ENCODE assay signal across 13 cellular contexts in the genomic region with DNA sequence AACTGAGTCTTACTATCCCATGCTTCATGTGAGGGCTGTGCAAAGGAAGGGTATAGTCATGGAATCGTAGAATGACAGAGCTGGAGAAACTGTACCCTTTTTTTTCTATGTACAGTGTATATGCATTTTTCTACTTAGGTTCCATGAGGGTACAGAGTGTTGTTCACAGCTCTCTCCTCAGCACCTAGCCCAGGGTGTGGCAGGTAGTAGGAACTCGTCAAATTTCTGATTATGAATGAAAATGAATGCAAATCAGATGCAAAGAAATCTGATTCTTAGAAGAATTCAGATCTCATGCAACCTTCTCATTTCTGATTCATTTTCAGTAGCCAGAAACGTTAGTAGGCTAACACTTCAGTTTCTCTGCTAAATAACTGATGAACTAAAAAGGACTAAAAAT. TPM values are rescaled to one million over a fixed set of nuclear protein-coding genes. Genes with fewer than 3 reads are reported as not detected.
DNase-seq lines count a peak whose midpoint lies in the region; ATAC-seq, FAIRE-seq and TF ChIP-seq lines count a peak whose summit lies in the region.
"Had no signal": no experiment of that assay in that cellular context is flagged by ENCODE, and none has a peak within 500 bp of the region (broad histone marks: within the 10 kb centered on the region; RNA-seq: fewer than 3 reads in every experiment).

No MANE protein-coding gene starts in this region.

- H3K27ac ChIP-seq in left ventricle myocardium inferior (replicated peaks), result peak overlapping the region; percentile 81
- no peak overlapping the region for H3K27ac ChIP-seq in mesodermal cell (ENCODE audit: low read depth, low read length, severe bottlenecking)
- H3K27ac ChIP-seq: ovary had no signal

- peak overlapping the region; percentile 72 for H3K4me3 Mint-ChIP-seq in WTC11

- FAIRE-seq in GM19239 (lab: Jason Lieb, UNC), result no peak
- FAIRE-seq: colon, kidney had no signal

- H3K36me3 Mint-ChIP-seq in WTC11, result no peaks in the 10 kb centered on the region

- no peaks in the 10 kb centered on the region for H3K27me3 ChIP-seq in left ventricle myocardium inferior (ENCODE audit: low read depth)
- H3K27me3 ChIP-seq: ovary had no signal

- H3K4me1 Mint-ChIP-seq in WTC11, result peaks cover 4% of the 10 kb centered on the region

- TF ChIP-seq CTCF in left ventricle myocardium inferior (IDR thresholded peaks at IDR 0.05; ENCODE audit: borderline replicate concordance), result no peak
- TF ChIP-seq CTCF in WTC11 (IDR thresholded peaks at IDR 0.05), result no peak

- H3K4me1 ChIP-seq in left ventricle myocardium inferior, result peaks cover 19% of the 10 kb centered on the region
- peaks cover 5% of the 10 kb centered on the region for H3K4me1 ChIP-seq in mesodermal cell (ENCODE audit: control insufficient read depth, insufficient read depth, low read length, poor library complexity, severe bottlenecking)

- intact Hi-C loops in left ventricle myocardium inferior (cut with micrococcal nuclease), result loop anchor here (2.0 kb wide), 1 partner anchor 168 kb away; no protein-coding TSS in a partner anchor
- intact Hi-C loops in Right ventricle myocardium inferior (cut with DNase I), result loop anchor here (5.0 kb wide), 1 partner anchor 113 kb away; no protein-coding TSS in a partner anchor

- H3K4me3 ChIP-seq in left ventricle myocardium inferior (peak overlapping the region; percentile 62), mesodermal cell (ENCODE audit: extremely low read depth, insufficient read depth, low read length, poor library complexity, severe bottlenecking) (peak overlapping the region; percentile 33)
- H3K4me3 ChIP-seq: mucosa of descending colon had no signal

- 80 to 100% methylated on average over 1 of the region's 3 CpGs for WGBS in mesodermal cell (ENCODE audit: insufficient coverage in 2 of 2), 2 experiments

- H3K36me3 ChIP-seq in left ventricle myocardium inferior (no peaks in the 10 kb centered on the region), mesodermal cell (ENCODE audit: control insufficient read depth, insufficient read depth, low read length) (no peaks in the 10 kb centered on the region)
- H3K36me3 ChIP-seq: ovary had no signal

- no peaks in the 10 kb centered on the region for H3K9me3 Mint-ChIP-seq in WTC11

- H3K27me3 Mint-ChIP-seq in WTC11 (ENCODE audit: low read depth), result peaks cover 10% of the 10 kb centered on the region

- POLR2A ChIA-PET in WTC11 (lab: Charles Lee), result no interaction called here

- DNase-seq in left ventricle myocardium inferior (no peak), Right ventricle myocardium inferior (ENCODE audit: missing footprints) (no peak), WTC11 (ENCODE audit: low spot score) (no peak), GM19239 (ENCODE audit: insufficient read length, low spot score) (no peak), GM03348 (ENCODE audit: low spot score) (no peak), CD1c-positive myeloid dendritic cell (ENCODE audit: extremely low spot score) (no peak), NCI-H748 (lab: John Stamatoyannopoulos, UW; ENCODE audit: unreplicated experiment) (no peak)
- DNase-seq: SIG-M5 had no signal

- H3K27ac Mint-ChIP-seq in WTC11, result no peak overlapping the region

- H3K9me3 ChIP-seq in left ventricle myocardium inferior (replicated peaks), result no peaks in the 10 kb centered on the region
- no peaks in the 10 kb centered on the region for H3K9me3 ChIP-seq in mesodermal cell (ENCODE audit: control insufficient read depth, low read length)
- H3K9me3 ChIP-seq: mucosa of descending colon, ovary had no signal

- CTCF ChIA-PET in WTC11 (lab: Charles Lee), result interaction anchor here (0.5 to 2.7 kb wide), 33 partner anchors 8 to 460 kb away, joined by 3 to 26 read pairs (median 5); a partner anchor contains a TSS

- ATAC-seq in Right ventricle myocardium inferior (no peak), WTC11 (no peak)

TF ChIP-seq in WTC11, 78 proteins besides CTCF, POLR2A, EP300 and RAD21:
- TF ChIP-seq JAZF1 (CRISPR knock-in tag; IDR thresholded peaks at IDR 0.05) (no peak), FOXJ3 (CRISPR knock-in tag; IDR thresholded peaks at IDR 0.05; ENCODE audit: borderline replicate concordance) (no peak), RORB (CRISPR knock-in tag; IDR thresholded peaks at IDR 0.05) (no peak), HMGA2 (CRISPR knock-in tag; IDR thresholded peaks at IDR 0.05) (no peak), ZNF416 (CRISPR knock-in tag; IDR thresholded peaks at IDR 0.05) (no peak)
- TF ChIP-seq, protein P1, sequence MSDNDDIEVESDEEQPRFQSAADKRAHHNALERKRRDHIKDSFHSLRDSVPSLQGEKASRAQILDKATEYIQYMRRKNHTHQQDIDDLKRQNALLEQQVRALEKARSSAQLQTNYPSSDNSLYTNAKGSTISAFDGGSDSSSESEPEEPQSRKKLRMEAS (CRISPR knock-in tag; IDR thresholded peaks at IDR 0.05), result no peak
- TF ChIP-seq, protein P2, sequence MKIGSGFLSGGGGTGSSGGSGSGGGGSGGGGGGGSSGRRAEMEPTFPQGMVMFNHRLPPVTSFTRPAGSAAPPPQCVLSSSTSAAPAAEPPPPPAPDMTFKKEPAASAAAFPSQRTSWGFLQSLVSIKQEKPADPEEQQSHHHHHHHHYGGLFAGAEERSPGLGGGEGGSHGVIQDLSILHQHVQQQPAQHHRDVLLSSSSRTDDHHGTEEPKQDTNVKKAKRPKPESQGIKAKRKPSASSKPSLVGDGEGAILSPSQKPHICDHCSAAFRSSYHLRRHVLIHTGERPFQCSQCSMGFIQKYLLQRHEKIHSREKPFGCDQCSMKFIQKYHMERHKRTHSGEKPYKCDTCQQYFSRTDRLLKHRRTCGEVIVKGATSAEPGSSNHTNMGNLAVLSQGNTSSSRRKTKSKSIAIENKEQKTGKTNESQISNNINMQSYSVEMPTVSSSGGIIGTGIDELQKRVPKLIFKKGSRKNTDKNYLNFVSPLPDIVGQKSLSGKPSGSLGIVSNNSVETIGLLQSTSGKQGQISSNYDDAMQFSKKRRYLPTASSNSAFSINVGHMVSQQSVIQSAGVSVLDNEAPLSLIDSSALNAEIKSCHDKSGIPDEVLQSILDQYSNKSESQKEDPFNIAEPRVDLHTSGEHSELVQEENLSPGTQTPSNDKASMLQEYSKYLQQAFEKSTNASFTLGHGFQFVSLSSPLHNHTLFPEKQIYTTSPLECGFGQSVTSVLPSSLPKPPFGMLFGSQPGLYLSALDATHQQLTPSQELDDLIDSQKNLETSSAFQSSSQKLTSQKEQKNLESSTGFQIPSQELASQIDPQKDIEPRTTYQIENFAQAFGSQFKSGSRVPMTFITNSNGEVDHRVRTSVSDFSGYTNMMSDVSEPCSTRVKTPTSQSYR (CRISPR knock-in tag; IDR thresholded peaks at IDR 0.05), result no peak
- TF ChIP-seq, protein P3, sequence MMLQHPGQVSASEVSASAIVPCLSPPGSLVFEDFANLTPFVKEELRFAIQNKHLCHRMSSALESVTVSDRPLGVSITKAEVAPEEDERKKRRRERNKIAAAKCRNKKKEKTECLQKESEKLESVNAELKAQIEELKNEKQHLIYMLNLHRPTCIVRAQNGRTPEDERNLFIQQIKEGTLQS (CRISPR knock-in tag; conservative IDR thresholded peaks at IDR 0.05), result no peak
TF ChIP-seq in WTC11: peak in this region for 0.

RNA-seq across cellular contexts. Expression of a gene that starts 18.1 kb away (rescaled TPM):
- 2.1 TPM for total RNA-seq in left ventricle myocardium inferior
- 1.8 TPM for total RNA-seq in Right ventricle myocardium inferior
- 0.39 to 0.69 TPM (median 0.66 TPM) in 3 replicates for total RNA-seq in WTC11 (2021)
- 4.5 TPM for polyA plus RNA-seq in mesodermal cell (2013, experiment 1 of 2)
- polyA plus RNA-seq in mesodermal cell (2013, experiment 2 of 2), result 5.0 TPM
